Comparison of ENCODE assay signal across 21 cellular contexts in genomic region chr20:57830515-57830895, GRCh38.
DNase-seq lines count a peak whose midpoint lies in the region; TF ChIP-seq lines count a peak whose summit lies in the region.
"Had no signal": no experiment of that assay in that cellular context is flagged by ENCODE, and none has a peak within 500 bp of the region (broad histone marks: within the 10 kb centered on the region; RNA-seq: fewer than 3 reads in every experiment).

No MANE protein-coding gene starts in this region.

- no peak overlapping the region for H3K27ac ChIP-seq in endodermal cell (ENCODE audit: low read depth, low read length)
- H3K27ac ChIP-seq: 22Rv1, BLaER1, C4-2B, GM23248 had no signal

- TF ChIP-seq CTCF in endodermal cell (conservative IDR thresholded peaks at IDR 0.05) = no peak

- TF ChIP-seq POLR2A in erythroblast (IDR thresholded peaks at IDR 0.05; ENCODE audit: low read length) = no peak

- intact Hi-C loops in posterior vena cava (cut with DNase I) = no loop called here

- H3K4me1 ChIP-seq in endodermal cell (ENCODE audit: control insufficient read depth, insufficient read depth, low read length) = no peaks in the 10 kb centered on the region

- DNase-seq in NCI-H82 (lab: John Stamatoyannopoulos, UW) = peak; percentile 49
- no peak for DNase-seq in NCI-H82 treated with DMSO at 0.1 percent for 48 hours (lab: John Stamatoyannopoulos, UW; ENCODE audit: unreplicated experiment)
- DNase-seq in endodermal cell = peak; percentile 33
- peak; percentile 57 for DNase-seq in posterior vena cava (ENCODE audit: low spot score)
- no peak for DNase-seq in erythroblast (lab: John Stamatoyannopoulos, UW)
- DNase-seq in NCI-H526 treated with DMSO at 0.1 percent for 48 hours (lab: John Stamatoyannopoulos, UW) = no peak
- no peak for DNase-seq in effector CD4-positive, alpha-beta T cell
- DNase-seq: CD4-positive, CD25-positive, alpha-beta regulatory T cell; CD8-positive, alpha-beta T cell; DMS 273 treated with DMSO at 0.1 percent for 48 hours; DMS79; EL; GDM1; GM23248; H7; HCEC 1CT had no signal

- H3K4me3 Mint-ChIP-seq in endodermal cell = no peak overlapping the region
- H3K4me3 Mint-ChIP-seq: B cell; CD4-positive, CD25-positive, alpha-beta regulatory T cell; CD8-positive, alpha-beta T cell had no signal

- no peak overlapping the region for H3K27ac Mint-ChIP-seq in endodermal cell
- H3K27ac Mint-ChIP-seq: B cell; CD4-positive, CD25-positive, alpha-beta regulatory T cell; CD8-positive, alpha-beta T cell had no signal

- peaks cover 2% of the 10 kb centered on the region for H3K27me3 Mint-ChIP-seq in endodermal cell (ENCODE audit: insufficient read depth)
- H3K27me3 Mint-ChIP-seq: CD4-positive, CD25-positive, alpha-beta regulatory T cell had no signal

- no peaks in the 10 kb centered on the region for H3K36me3 ChIP-seq in endodermal cell (ENCODE audit: control insufficient read depth, insufficient read depth, low read length)
- H3K36me3 ChIP-seq: BLaER1 had no signal

- no peak overlapping the region for H3K9ac ChIP-seq in endodermal cell (ENCODE audit: extremely low read depth, low read length, poor library complexity, severe bottlenecking)
- H3K9ac ChIP-seq: BLaER1, GM23248 had no signal

- no peaks in the 10 kb centered on the region for H3K36me3 Mint-ChIP-seq in endodermal cell (ENCODE audit: low read depth)
- H3K36me3 Mint-ChIP-seq: CD4-positive, CD25-positive, alpha-beta regulatory T cell; CD8-positive, alpha-beta T cell had no signal

- H3K27me3 ChIP-seq in endodermal cell (ENCODE audit: control insufficient read depth, insufficient read depth, low read length, poor library complexity, severe bottlenecking) = peaks cover 6% of the 10 kb centered on the region
- H3K27me3 ChIP-seq: BLaER1 had no signal

- WGBS in endodermal cell (ENCODE audit: insufficient coverage in 1 of 2, insufficient read length in 1 of 2), 2 experiments = 92 to 100% methylated on average over 3 to 12 of the region's 12 CpGs

- no peak overlapping the region for H3K4me3 ChIP-seq in endodermal cell (ENCODE audit: low read length)
- H3K4me3 ChIP-seq: BLaER1, GM12878, GM23248 had no signal

- no peaks in the 10 kb centered on the region for H3K9me3 ChIP-seq in endodermal cell (ENCODE audit: control insufficient read depth, low read length)
- H3K9me3 ChIP-seq: BLaER1 had no signal

- no peaks in the 10 kb centered on the region for H3K9me3 Mint-ChIP-seq in endodermal cell
- H3K9me3 Mint-ChIP-seq: CD4-positive, CD25-positive, alpha-beta regulatory T cell; CD8-positive, alpha-beta T cell had no signal

- peaks cover 4% of the 10 kb centered on the region for H3K4me1 Mint-ChIP-seq in endodermal cell
- H3K4me1 Mint-ChIP-seq: B cell; CD4-positive, CD25-positive, alpha-beta regulatory T cell had no signal

Comparison
In these comparisons a context has a peak if more than half of its experiments do, and no peak if none do; other contexts are left out.
1. DNase-seq: peak in NCI-H82 (single experiment), endodermal cell (single experiment) and posterior vena cava (single experiment); none in NCI-H82 treated with DMSO at 0.1 percent for 48 hours (single experiment), erythroblast (0 of 2), NCI-H526 treated with DMSO at 0.1 percent for 48 hours (single experiment) and effector CD4-positive, alpha-beta T cell (single experiment).